In the genomic region with DNA sequence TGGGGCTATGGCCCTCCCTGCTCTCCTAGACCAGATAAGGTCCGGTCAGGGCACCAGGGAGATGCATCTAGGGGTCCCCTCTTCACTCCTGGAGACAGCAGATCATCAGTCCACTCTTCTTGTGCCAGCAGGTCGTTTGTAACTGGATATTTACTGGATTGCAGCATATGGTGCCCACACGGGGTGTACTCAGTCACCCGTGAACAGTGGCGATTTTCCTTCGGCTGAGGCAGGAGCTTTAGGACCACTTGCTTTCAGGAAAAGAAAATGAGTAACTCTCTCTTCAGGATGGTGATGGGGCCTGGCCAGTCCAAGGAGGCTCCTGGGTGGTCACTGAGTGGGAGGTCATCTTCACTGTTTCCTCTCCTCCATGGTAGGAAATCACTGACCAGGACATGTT, we compare ENCODE assay signal across 21 cellular contexts. TPM values are rescaled to one million over a fixed set of nuclear protein-coding genes. Genes with fewer than 3 reads are reported as not detected.
"Had no signal": no experiment of that assay in that cellular context is flagged by ENCODE, and none has a peak within 500 bp of the region (broad histone marks: within the 10 kb centered on the region; RNA-seq: fewer than 3 reads in every experiment).

No MANE protein-coding gene starts in this region.

- H3K4me1 ChIP-seq: colonic mucosa, esophagus muscularis mucosa, parathyroid adenoma, tibial artery had no signal

- DNase-seq: activated B cell treated with CpG ODN at 0.5 μM for 24 hours; activated CD4-positive, alpha-beta T cell treated with anti-CD3 and anti-CD28 coated beads for 36 hours; activated CD4-positive, alpha-beta T cell treated with anti-CD3 and anti-CD28 coated beads, Interleukin-2, amount 50 U/mL, for 4 hours; activated CD8-positive, alpha-beta memory T cell treated with anti-CD3 and anti-CD28 coated beads for 24 hours; activated CD8-positive, alpha-beta memory T cell treated with anti-CD3 and anti-CD28 coated beads, Interleukin-2, amount 50 U/mL, for 4 hours; activated naive CD4-positive, alpha-beta T cell treated with anti-CD3 and anti-CD28 coated beads for 36 hours; activated T-cell treated with anti-CD3 and anti-CD28 coated beads, Interleukin-2, amount 50 U/mL, for 48 hours; colonic mucosa; effector memory CD8-positive, alpha-beta T cell; hippocampal formation; kidney glomerular epithelial cell; left ventricle myocardium superior; mammary epithelial cell; stimulated activated CD4-positive, alpha-beta T cell treated with anti-CD3 and anti-CD28 coated beads, Interleukin-4, amount 100 ng/mL, for 24 hours; stimulated activated naive CD8-positive, alpha-beta T cell treated with anti-CD3 and anti-CD28 coated beads, Interleukin-15, Interleukin-2, amounts not matched to agents 100 U/mL and 50 U/mL, for 24 hours; tibial artery had no signal

- H3K4me1 Mint-ChIP-seq: activated B cell treated with CpG ODN at 0.5 μM for 24 hours had no signal

- H3K9me3 Mint-ChIP-seq: activated B cell treated with CpG ODN at 0.5 μM for 24 hours; activated naive CD4-positive, alpha-beta T cell treated with anti-CD3 and anti-CD28 coated beads for 36 hours; effector memory CD8-positive, alpha-beta T cell; natural killer cell treated with Interleukin-12 subunit alpha and Interleukin-12 subunit beta and Interleukin-15 and Interleukin-18, amount 100 ng/mL, for 72 hours had no signal

- H2AFZ ChIP-seq: parathyroid adenoma had no signal

- ATAC-seq: activated CD4-positive, alpha-beta T cell treated with anti-CD3 and anti-CD28 coated beads for 36 hours; effector memory CD8-positive, alpha-beta T cell; left ventricle myocardium superior; natural killer cell treated with Interleukin-12 subunit alpha and Interleukin-12 subunit beta and Interleukin-15 and Interleukin-18, amount 100 ng/mL, for 72 hours; right cardiac atrium; stimulated activated naive CD8-positive, alpha-beta T cell treated with anti-CD3 and anti-CD28 coated beads, Interleukin-15, Interleukin-2, amounts not matched to agents 100 U/mL and 50 U/mL, for 24 hours had no signal

- H3K4me3 Mint-ChIP-seq: activated B cell treated with CpG ODN at 0.5 μM for 24 hours; activated CD4-positive, alpha-beta T cell treated with anti-CD3 and anti-CD28 coated beads for 36 hours; activated naive CD4-positive, alpha-beta T cell treated with anti-CD3 and anti-CD28 coated beads for 36 hours; effector memory CD8-positive, alpha-beta T cell; natural killer cell treated with Interleukin-12 subunit alpha and Interleukin-12 subunit beta and Interleukin-15 and Interleukin-18, amount 100 ng/mL, for 72 hours had no signal

- H3K9me3 ChIP-seq: colonic mucosa, esophagus muscularis mucosa, tibial artery had no signal

- H3K79me2 ChIP-seq: parathyroid adenoma had no signal

- H3K27me3 Mint-ChIP-seq: activated B cell treated with CpG ODN at 0.5 μM for 24 hours; activated CD4-positive, alpha-beta T cell treated with anti-CD3 and anti-CD28 coated beads for 36 hours; effector memory CD8-positive, alpha-beta T cell; natural killer cell treated with Interleukin-12 subunit alpha and Interleukin-12 subunit beta and Interleukin-15 and Interleukin-18, amount 100 ng/mL, for 72 hours had no signal

- H3K9ac ChIP-seq: parathyroid adenoma had no signal

- H3K27ac Mint-ChIP-seq: activated B cell treated with CpG ODN at 0.5 μM for 24 hours; activated CD4-positive, alpha-beta T cell treated with anti-CD3 and anti-CD28 coated beads for 36 hours; activated naive CD4-positive, alpha-beta T cell treated with anti-CD3 and anti-CD28 coated beads for 36 hours; natural killer cell treated with Interleukin-12 subunit alpha and Interleukin-12 subunit beta and Interleukin-15 and Interleukin-18, amount 100 ng/mL, for 72 hours had no signal

- H3K27ac ChIP-seq: colonic mucosa, esophagus muscularis mucosa, parathyroid adenoma, tibial artery had no signal

- H3K27me3 ChIP-seq: colonic mucosa, dorsolateral prefrontal cortex, esophagus muscularis mucosa, tibial artery had no signal

RNA-seq across cellular contexts. Expression of gene CNIH2, which starts 47.8 kb away (rescaled TPM):
- total RNA-seq: left ventricle myocardium superior had no signal
